In the genomic region with DNA sequence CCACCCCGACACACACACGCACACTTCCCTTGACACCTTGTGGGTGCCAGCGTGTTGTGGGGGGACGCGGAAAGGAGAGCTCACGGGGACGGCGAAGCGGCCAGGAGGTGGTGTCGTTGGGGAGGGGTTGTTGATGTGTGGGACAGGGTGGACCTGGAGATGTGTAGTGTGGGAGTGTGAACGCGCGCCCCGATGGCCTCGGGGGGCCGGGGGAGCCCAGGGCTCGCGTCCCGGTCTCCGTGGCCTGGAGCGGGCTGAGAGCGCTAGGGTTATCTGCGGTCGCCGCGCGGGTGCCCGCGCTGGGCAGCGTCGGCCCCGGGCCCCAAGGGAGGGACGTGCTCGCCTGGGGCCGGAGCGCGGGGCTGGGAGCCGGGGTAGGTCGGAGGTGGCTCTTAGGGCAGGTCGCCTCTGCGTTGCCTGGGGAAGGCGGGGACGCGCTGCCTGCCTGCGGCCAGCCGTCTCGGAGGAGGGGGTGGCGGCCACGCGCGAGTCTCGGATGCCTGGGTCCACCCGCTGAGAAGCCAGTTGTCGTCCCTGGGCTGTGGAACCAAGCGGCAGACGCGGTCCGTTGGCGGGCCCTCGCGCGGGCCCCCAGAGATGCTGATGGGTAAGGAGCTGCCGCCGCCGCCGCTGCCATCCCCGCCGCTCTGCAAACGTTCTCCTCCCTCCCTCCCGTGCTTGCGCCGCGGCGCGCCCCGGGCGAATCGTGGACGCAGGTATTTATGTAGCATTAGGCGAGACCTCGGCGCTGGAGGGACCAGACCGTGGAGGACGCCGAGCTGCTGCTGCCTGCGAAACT, we compare ENCODE assay signal across 1 cellular context.
TF ChIP-seq lines count a peak whose summit lies in the region.

No MANE protein-coding gene starts in this region.

TF ChIP-seq in GM12878, 131 proteins besides CTCF, POLR2A, EP300 and RAD21 (continued from another document):
- TF ChIP-seq, protein P1, sequence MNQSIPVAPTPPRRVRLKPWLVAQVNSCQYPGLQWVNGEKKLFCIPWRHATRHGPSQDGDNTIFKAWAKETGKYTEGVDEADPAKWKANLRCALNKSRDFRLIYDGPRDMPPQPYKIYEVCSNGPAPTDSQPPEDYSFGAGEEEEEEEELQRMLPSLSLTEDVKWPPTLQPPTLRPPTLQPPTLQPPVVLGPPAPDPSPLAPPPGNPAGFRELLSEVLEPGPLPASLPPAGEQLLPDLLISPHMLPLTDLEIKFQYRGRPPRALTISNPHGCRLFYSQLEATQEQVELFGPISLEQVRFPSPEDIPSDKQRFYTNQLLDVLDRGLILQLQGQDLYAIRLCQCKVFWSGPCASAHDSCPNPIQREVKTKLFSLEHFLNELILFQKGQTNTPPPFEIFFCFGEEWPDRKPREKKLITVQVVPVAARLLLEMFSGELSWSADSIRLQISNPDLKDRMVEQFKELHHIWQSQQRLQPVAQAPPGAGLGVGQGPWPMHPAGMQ (IDR thresholded peaks at IDR 0.05; ENCODE audit: borderline replicate concordance): no peak
- TF ChIP-seq RCOR1 (conservative IDR thresholded peaks at IDR 0.05; ENCODE audit: low read depth, low read length): no peak
- TF ChIP-seq LARP7 (IDR thresholded peaks at IDR 0.05): 0 out of 2 replicates have a peak, but pooled peaks have one; percentile 43
- no peak for TF ChIP-seq TARDBP (IDR thresholded peaks at IDR 0.05; ENCODE audit: borderline replicate concordance)
- no peak for TF ChIP-seq EED (IDR thresholded peaks at IDR 0.05; ENCODE audit: low read depth)
- peak; percentile 28; the same call in 1 of the 2 replicates for TF ChIP-seq IKZF1 (conservative IDR thresholded peaks at IDR 0.05)
- no peak for TF ChIP-seq MXI1 (IDR thresholded peaks at IDR 0.05; ENCODE audit: low read depth, low read length)
- no peak for TF ChIP-seq SMAD1 (IDR thresholded peaks at IDR 0.05; ENCODE audit: low read depth, partially characterized antibody)
- TF ChIP-seq HDAC2 (IDR thresholded peaks at IDR 0.05): no peak
- peak in 1 of 2 experiments; percentile 15; a peak in 1 of 4 replicates for TF ChIP-seq BHLHE40 (IDR thresholded peaks at IDR 0.05; ENCODE audit: borderline replicate concordance in 1 of 2, low read depth in 2 of 2, low read length in 1 of 2)
